ENCODE assay signal across 24 cellular contexts in genomic region chr16:88694221-88695087, GRCh38. TPM values are rescaled to one million over a fixed set of nuclear protein-coding genes. Genes with fewer than 3 reads are reported as not detected.
DNase-seq lines count a peak whose midpoint lies in the region; ATAC-seq and TF ChIP-seq lines count a peak whose summit lies in the region.
"Had no signal": no experiment of that assay in that cellular context is flagged by ENCODE, and none has a peak within 500 bp of the region (broad histone marks: within the 10 kb centered on the region; RNA-seq: fewer than 3 reads in every experiment).

No MANE protein-coding gene starts in this region.

- no peak for ATAC-seq in activated naive CD8-positive, alpha-beta T cell treated with anti-CD3 and anti-CD28 coated beads, Interleukin-2, amount 10 ng/mL, durations not matched to agents 7 days and 5 days (ENCODE audit: low read depth)
- no peak for ATAC-seq in activated naive CD8-positive, alpha-beta T cell treated with anti-CD3 and anti-CD28 coated beads, Interleukin-2, amount 50 U/mL, for 24 hours
- no peak for ATAC-seq in upper lobe of right lung
- no peak for ATAC-seq in GM21825 (IDR thresholded peaks at IDR 0.05; ENCODE audit: unreplicated experiment)
- ATAC-seq: heart left ventricle, mucosa of descending colon had no signal

- H3K36me3 Mint-ChIP-seq in T-helper 1 cell treated with Interleukin-12 subunit alpha and Interleukin-12 subunit beta and Interleukin-4 antibody, amounts not matched to agents 30 μg/mL and 1 μg/mL, for 36 hours (ENCODE audit: low read depth): peaks cover 12% of the 10 kb centered on the region
- H3K36me3 Mint-ChIP-seq in activated naive CD8-positive, alpha-beta T cell treated with anti-CD3 and anti-CD28 coated beads, Interleukin-2, amount 10 ng/mL, durations not matched to agents 7 days and 5 days: peaks cover 11% of the 10 kb centered on the region
- H3K36me3 Mint-ChIP-seq in activated naive CD8-positive, alpha-beta T cell treated with anti-CD3 and anti-CD28 coated beads, Interleukin-2, amount 50 U/mL, for 24 hours (ENCODE audit: low read depth): no peaks in the 10 kb centered on the region
- H3K36me3 Mint-ChIP-seq in immature natural killer cell (no peaks in the 10 kb centered on the region), glutamatergic neuron (ENCODE audit: unreplicated experiment) (no peaks in the 10 kb centered on the region)

- POLR2A ChIA-PET in activated naive CD8-positive, alpha-beta T cell treated with anti-CD3 and anti-CD28 coated beads, Interleukin-2, amount 10 ng/mL, durations not matched to agents 7 days and 5 days (lab: Charles Lee): interaction anchor here (1.0 to 4.0 kb wide), 4 partner anchors 7 to 32 kb away, joined by 3 to 45 read pairs (median 14); partner anchors contain the start of gene MVD

- H3K9me3 ChIP-seq in upper lobe of right lung: no peaks in the 10 kb centered on the region
- H3K9me3 ChIP-seq: heart left ventricle, mucosa of descending colon, psoas muscle had no signal

- TF ChIP-seq CTCF in upper lobe of right lung (IDR thresholded peaks at IDR 0.05) (no peak), glutamatergic neuron (IDR thresholded peaks at IDR 0.05; ENCODE audit: partially characterized antibody, unreplicated experiment) (no peak)

- peak overlapping the region; percentile 26 for H3K27ac Mint-ChIP-seq in T-helper 1 cell treated with Interleukin-12 subunit alpha and Interleukin-12 subunit beta and Interleukin-4 antibody, amounts not matched to agents 30 μg/mL and 1 μg/mL, for 36 hours
- peak overlapping the region; percentile 79 for H3K27ac Mint-ChIP-seq in activated naive CD8-positive, alpha-beta T cell treated with anti-CD3 and anti-CD28 coated beads, Interleukin-2, amount 10 ng/mL, durations not matched to agents 7 days and 5 days
- H3K27ac Mint-ChIP-seq in activated naive CD8-positive, alpha-beta T cell treated with anti-CD3 and anti-CD28 coated beads, Interleukin-2, amount 50 U/mL, for 24 hours: no peak overlapping the region
- H3K27ac Mint-ChIP-seq in immature natural killer cell (peak overlapping the region in 5 of 6 donors; percentile 36 to 72 (median 46)), glutamatergic neuron (ENCODE audit: unreplicated experiment) (no peak overlapping the region)
- H3K27ac Mint-ChIP-seq: HFFc6 had no signal

- H3K27ac ChIP-seq in upper lobe of right lung: no peak overlapping the region
- H3K27ac ChIP-seq: 22Rv1, brain microvascular endothelial cell, heart left ventricle had no signal

- H3K9me3 Mint-ChIP-seq in T-helper 1 cell treated with Interleukin-12 subunit alpha and Interleukin-12 subunit beta and Interleukin-4 antibody, amounts not matched to agents 30 μg/mL and 1 μg/mL, for 36 hours: no peaks in the 10 kb centered on the region
- no peaks in the 10 kb centered on the region for H3K9me3 Mint-ChIP-seq in activated naive CD8-positive, alpha-beta T cell treated with anti-CD3 and anti-CD28 coated beads, Interleukin-2, amount 10 ng/mL, durations not matched to agents 7 days and 5 days
- no peaks in the 10 kb centered on the region for H3K9me3 Mint-ChIP-seq in activated naive CD8-positive, alpha-beta T cell treated with anti-CD3 and anti-CD28 coated beads, Interleukin-2, amount 50 U/mL, for 24 hours
- peaks cover 0 to 2% (median 0%) of the 10 kb centered on the region in 6 donors for H3K9me3 Mint-ChIP-seq in immature natural killer cell
- no peaks in the 10 kb centered on the region for H3K9me3 Mint-ChIP-seq in glutamatergic neuron (ENCODE audit: unreplicated experiment)
- H3K9me3 Mint-ChIP-seq: HFFc6 had no signal

- H3K4me3 Mint-ChIP-seq in T-helper 1 cell treated with Interleukin-12 subunit alpha and Interleukin-12 subunit beta and Interleukin-4 antibody, amounts not matched to agents 30 μg/mL and 1 μg/mL, for 36 hours: no peak overlapping the region
- no peak overlapping the region for H3K4me3 Mint-ChIP-seq in activated naive CD8-positive, alpha-beta T cell treated with anti-CD3 and anti-CD28 coated beads, Interleukin-2, amount 10 ng/mL, durations not matched to agents 7 days and 5 days
- H3K4me3 Mint-ChIP-seq in activated naive CD8-positive, alpha-beta T cell treated with anti-CD3 and anti-CD28 coated beads, Interleukin-2, amount 50 U/mL, for 24 hours: no peak overlapping the region
- H3K4me3 Mint-ChIP-seq in immature natural killer cell (no peak overlapping the region), glutamatergic neuron (ENCODE audit: unreplicated experiment) (no peak overlapping the region)
- H3K4me3 Mint-ChIP-seq: HFFc6 had no signal

- H3K4me3 ChIP-seq in upper lobe of right lung: no peak overlapping the region
- H3K4me3 ChIP-seq: heart left ventricle, mucosa of descending colon, psoas muscle had no signal

- peaks cover 8% of the 10 kb centered on the region for H3K4me1 ChIP-seq in upper lobe of right lung

- intact Hi-C loops in upper lobe of right lung (cut with DNase I): no loop called here

- H3K27me3 Mint-ChIP-seq in T-helper 1 cell treated with Interleukin-12 subunit alpha and Interleukin-12 subunit beta and Interleukin-4 antibody, amounts not matched to agents 30 μg/mL and 1 μg/mL, for 36 hours (ENCODE audit: low read depth): no peaks in the 10 kb centered on the region
- H3K27me3 Mint-ChIP-seq in activated naive CD8-positive, alpha-beta T cell treated with anti-CD3 and anti-CD28 coated beads, Interleukin-2, amount 10 ng/mL, durations not matched to agents 7 days and 5 days: no peaks in the 10 kb centered on the region
- no peaks in the 10 kb centered on the region for H3K27me3 Mint-ChIP-seq in activated naive CD8-positive, alpha-beta T cell treated with anti-CD3 and anti-CD28 coated beads, Interleukin-2, amount 50 U/mL, for 24 hours
- H3K27me3 Mint-ChIP-seq in immature natural killer cell (ENCODE audit: low read depth in 3 of 3) (peaks cover 3 to 9% (median 3%) of the 10 kb centered on the region in 3 donors), glutamatergic neuron (ENCODE audit: unreplicated experiment) (peaks cover 3% of the 10 kb centered on the region)

- DNase-seq in T-helper 1 cell (no peak), immature natural killer cell (no peak), upper lobe of right lung (peak; percentile 61), glutamatergic neuron (no peak)
- no peak for DNase-seq in activated naive CD8-positive, alpha-beta T cell treated with anti-CD3 and anti-CD28 coated beads, Interleukin-2, amount 10 ng/mL, durations not matched to agents 7 days and 5 days
- DNase-seq in activated naive CD8-positive, alpha-beta T cell treated with anti-CD3 and anti-CD28 coated beads, Interleukin-2, amount 50 U/mL, for 24 hours: no peak
- DNase-seq: activated CD4-positive, alpha-beta T cell treated with anti-CD3 and anti-CD28 coated beads for 4 hours; activated CD8-positive, alpha-beta memory T cell treated with anti-CD3 and anti-CD28 coated beads, Interleukin-2, amount 50 U/mL, for 48 hours; amniotic stem cell; brain microvascular endothelial cell; effector CD8-positive, alpha-beta T cell; EL; erythroblast; heart left ventricle; HFFc6; NCI-H146; NCI-H2107; psoas muscle; stimulated activated CD4-positive, alpha-beta T cell treated with anti-CD3 and anti-CD28 coated beads, Interleukin-15, amount 100 ng/mL, for 24 hours; stimulated activated naive CD4-positive, alpha-beta T cell treated with Interleukin-2 at 50 U/mL for 16 hours had no signal

- H3K27me3 ChIP-seq in upper lobe of right lung: peaks cover 9% of the 10 kb centered on the region
- H3K27me3 ChIP-seq: brain microvascular endothelial cell had no signal

- H3K4me1 Mint-ChIP-seq in T-helper 1 cell treated with Interleukin-12 subunit alpha and Interleukin-12 subunit beta and Interleukin-4 antibody, amounts not matched to agents 30 μg/mL and 1 μg/mL, for 36 hours (ENCODE audit: low read depth): peaks cover 29% of the 10 kb centered on the region
- peaks cover 32% of the 10 kb centered on the region for H3K4me1 Mint-ChIP-seq in activated naive CD8-positive, alpha-beta T cell treated with anti-CD3 and anti-CD28 coated beads, Interleukin-2, amount 10 ng/mL, durations not matched to agents 7 days and 5 days
- H3K4me1 Mint-ChIP-seq in activated naive CD8-positive, alpha-beta T cell treated with anti-CD3 and anti-CD28 coated beads, Interleukin-2, amount 50 U/mL, for 24 hours: peaks cover 34% of the 10 kb centered on the region
- H3K4me1 Mint-ChIP-seq in immature natural killer cell (peaks cover 34 to 42% of the 10 kb centered on the region in 2 donors), glutamatergic neuron (ENCODE audit: low read depth, unreplicated experiment) (no peaks in the 10 kb centered on the region)

- H3K36me3 ChIP-seq in upper lobe of right lung: peaks cover 32% of the 10 kb centered on the region

RNA-seq across cellular contexts. Expression of gene SNAI3, which starts 8.1 kb away (rescaled TPM):
- 10 to 100 TPM; 14.4 to 15.0 TPM for total RNA-seq in activated naive CD8-positive, alpha-beta T cell treated with anti-CD3 and anti-CD28 coated beads, Interleukin-2, amount 10 ng/mL, durations not matched to agents 7 days and 5 days
- polyA plus RNA-seq in immature natural killer cell: 10 to 100 TPM in 2 of 3 donors, 1 to 10 TPM in 1; 9.0 to 12.4 (median 11.7) TPM
- total RNA-seq in upper lobe of right lung: 7.0 TPM
- not detected for total RNA-seq in glutamatergic neuron (ENCODE audit: unreplicated experiment)
- total RNA-seq: HFFc6 had no signal

RNA-seq across cellular contexts. Expression of gene RNF166, which starts 11.8 kb away (rescaled TPM):
- 100 to 1,000 TPM; 227 to 229 TPM for total RNA-seq in activated naive CD8-positive, alpha-beta T cell treated with anti-CD3 and anti-CD28 coated beads, Interleukin-2, amount 10 ng/mL, durations not matched to agents 7 days and 5 days
- polyA plus RNA-seq in immature natural killer cell: 100 to 1,000 TPM; 129 to 157 (median 141) TPM
- 50.6 TPM for total RNA-seq in upper lobe of right lung
- 26.5 TPM for total RNA-seq in glutamatergic neuron (ENCODE audit: unreplicated experiment)

RNA-seq across cellular contexts. Expression of gene CTU2, which starts 11.8 kb away (rescaled TPM):
- total RNA-seq in activated naive CD8-positive, alpha-beta T cell treated with anti-CD3 and anti-CD28 coated beads, Interleukin-2, amount 10 ng/mL, durations not matched to agents 7 days and 5 days: 10 to 100 TPM; 22.8 to 25.7 TPM
- polyA plus RNA-seq in immature natural killer cell: 10 to 100 TPM; 21.4 to 23.0 (median 22.0) TPM
- total RNA-seq in upper lobe of right lung (21.3 TPM), glutamatergic neuron (ENCODE audit: unreplicated experiment) (32.4 TPM)

RNA-seq across cellular contexts. Expression of gene MVD, which starts 31.6 kb away (rescaled TPM):
- 10 to 100 TPM; 80.7 to 84.2 TPM for total RNA-seq in activated naive CD8-positive, alpha-beta T cell treated with anti-CD3 and anti-CD28 coated beads, Interleukin-2, amount 10 ng/mL, durations not matched to agents 7 days and 5 days
- 10 to 100 TPM; 79.4 to 96.6 (median 87.6) TPM for polyA plus RNA-seq in immature natural killer cell
- total RNA-seq in upper lobe of right lung: 104 TPM
- 227 TPM for total RNA-seq in glutamatergic neuron (ENCODE audit: unreplicated experiment)

RNA-seq across cellular contexts. Expression of gene CYBA, which starts 43.6 kb away (rescaled TPM):
- 100 to 1,000 TPM; 505 to 513 TPM for total RNA-seq in activated naive CD8-positive, alpha-beta T cell treated with anti-CD3 and anti-CD28 coated beads, Interleukin-2, amount 10 ng/mL, durations not matched to agents 7 days and 5 days
- polyA plus RNA-seq in immature natural killer cell: 1,000 to 10,000 TPM; 2,079 to 2,787 (median 2,690) TPM
- total RNA-seq in upper lobe of right lung (257 TPM), glutamatergic neuron (ENCODE audit: unreplicated experiment) (28.7 TPM)

Comparison
In these comparisons a context has a peak if more than half of its experiments do, and no peak if none do; other contexts are left out.
1. H3K27ac Mint-ChIP-seq: peak in T-helper 1 cell treated with Interleukin-12 subunit alpha and Interleukin-12 subunit beta and Interleukin-4 antibody, amounts not matched to agents 30 μg/mL and 1 μg/mL, for 36 hours (single experiment), activated naive CD8-positive, alpha-beta T cell treated with anti-CD3 and anti-CD28 coated beads, Interleukin-2, amount 10 ng/mL, durations not matched to agents 7 days and 5 days (single experiment) and immature natural killer cell (5 of 6); none in activated naive CD8-positive, alpha-beta T cell treated with anti-CD3 and anti-CD28 coated beads, Interleukin-2, amount 50 U/mL, for 24 hours (single experiment) and glutamatergic neuron (single experiment).